8 cellular contexts compared by ENCODE assay signal in genomic region chr14:22982013-22982476, GRCh38.
DNase-seq lines count a peak whose midpoint lies in the region; ATAC-seq and TF ChIP-seq lines count a peak whose summit lies in the region.

No MANE protein-coding gene starts in this region.

- ATAC-seq in GM21737 (IDR thresholded peaks at IDR 0.05; ENCODE audit: unreplicated experiment): no peak

- H3K27ac ChIP-seq in HUES48 (ENCODE audit: low read depth, low read length) (peak overlapping the region; percentile 75), coronary artery (peak overlapping the region; percentile 67 to 95)

- H3K4me3 ChIP-seq in AG04449 (ENCODE audit: low read depth, low read length) (peak overlapping the region; percentile 91), HUES48 (ENCODE audit: low read depth, low read length) (peak overlapping the region; percentile 88), coronary artery (peak overlapping the region; percentile 94), mucosa of stomach (ENCODE audit: low read length) (peak overlapping the region; percentile 29)

- H3K9me3 ChIP-seq in HUES48 (ENCODE audit: control insufficient read depth, insufficient read depth, low read length) (no peaks in the 10 kb centered on the region), mucosa of stomach (ENCODE audit: control insufficient read depth, low read length) (no peaks in the 10 kb centered on the region)

- POLR2A ChIA-PET in AG04449 (lab: Yijun Ruan, JAX): interaction anchor here (1.0 to 3.4 kb wide), 8 partner anchors 9 to 113 kb away, joined by 3 to 24 read pairs (median 6); partner anchors contain the start of genes ACIN1, C14orf119, HAUS4 and PRMT5

- H3K4me1 ChIP-seq in HUES48 (ENCODE audit: control insufficient read depth, insufficient read depth, low read length) (peaks cover 34% of the 10 kb centered on the region), mucosa of stomach (ENCODE audit: control insufficient read depth, insufficient read depth, low read length) (peaks cover 41% of the 10 kb centered on the region)

- no peak for TF ChIP-seq CTCF in AG04449 (IDR thresholded peaks at IDR 0.05; ENCODE audit: insufficient read depth, low read length, missing control alignments)
- no peak for TF ChIP-seq CTCF in coronary artery (IDR thresholded peaks at IDR 0.05)

- H3K9ac ChIP-seq in HUES48 (ENCODE audit: low read depth, low read length) (peak overlapping the region; percentile 78), mucosa of stomach (ENCODE audit: low read length) (peak overlapping the region; percentile 49)

- H3K27me3 ChIP-seq in HUES48 (ENCODE audit: control insufficient read depth, insufficient read depth, low read length) (peaks cover 8% of the 10 kb centered on the region; the same call in 1 of the 2 replicates), mucosa of stomach (ENCODE audit: control insufficient read depth, insufficient read depth, low read length) (peaks cover 16% of the 10 kb centered on the region)

- CTCF ChIA-PET in AG04449 (lab: Yijun Ruan, JAX): interaction anchor here (0.7 to 32.7 kb wide), 22 partner anchors 8 to 426 kb away, joined by 3 to 1423 read pairs (median 7); partner anchors contain the start of genes CDH24, HAUS4, PRMT5 and PSMB11

- H3K36me3 ChIP-seq in HUES48 (ENCODE audit: control insufficient read depth, insufficient read depth, low read length) (peaks cover 12% of the 10 kb centered on the region), mucosa of stomach (ENCODE audit: control insufficient read depth, insufficient read depth, low read length) (no peaks in the 10 kb centered on the region)

- no peak for DNase-seq in AG04449 (ENCODE audit: low read depth, low spot score)
- DNase-seq in coronary artery (ENCODE audit: low spot score): no peak
- no peak for DNase-seq in ecto neural progenitor cell (ENCODE audit: low spot score)
- no peak for DNase-seq in germinal center (ENCODE audit: low spot score)
- DNase-seq in Ammon's horn (ENCODE audit: low spot score): no peak

Comparison
In these comparisons a context has a peak if more than half of its experiments do, and no peak if none do; other contexts are left out.
1. H3K4me3 ChIP-seq: peak in every context shown above with its lines; median percentile 94 in coronary artery; 91 in AG04449; 88 in HUES48; 29 in mucosa of stomach.